Comparison of ENCODE assay signal across 1 cellular context in the genomic region with DNA sequence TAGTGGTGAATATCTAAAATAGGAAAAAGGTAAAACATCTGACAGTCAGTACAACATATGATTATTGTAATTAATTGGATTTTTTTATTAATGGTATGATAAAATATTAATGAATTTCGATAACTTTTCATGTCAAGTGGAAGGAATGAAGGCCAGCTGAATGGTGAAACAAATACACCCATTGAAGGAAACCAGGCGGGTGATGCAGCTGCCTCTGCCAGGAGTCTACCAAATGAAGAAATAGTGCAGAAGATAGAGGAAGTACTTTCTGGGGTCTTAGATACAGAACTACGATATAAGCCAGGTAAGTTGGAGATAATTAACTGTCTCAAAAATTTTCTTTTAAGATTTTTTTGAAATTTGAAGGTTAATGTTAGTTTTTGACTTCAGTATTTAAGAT.
TF ChIP-seq lines count a peak whose summit lies in the region.

No MANE protein-coding gene starts in this region.

TF ChIP-seq in WTC11, 78 proteins besides CTCF, POLR2A, EP300 and RAD21 (continued from another document):
- TF ChIP-seq, protein P1, sequence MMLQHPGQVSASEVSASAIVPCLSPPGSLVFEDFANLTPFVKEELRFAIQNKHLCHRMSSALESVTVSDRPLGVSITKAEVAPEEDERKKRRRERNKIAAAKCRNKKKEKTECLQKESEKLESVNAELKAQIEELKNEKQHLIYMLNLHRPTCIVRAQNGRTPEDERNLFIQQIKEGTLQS (CRISPR knock-in tag; conservative IDR thresholded peaks at IDR 0.05): no peak
- TF ChIP-seq, protein P2, sequence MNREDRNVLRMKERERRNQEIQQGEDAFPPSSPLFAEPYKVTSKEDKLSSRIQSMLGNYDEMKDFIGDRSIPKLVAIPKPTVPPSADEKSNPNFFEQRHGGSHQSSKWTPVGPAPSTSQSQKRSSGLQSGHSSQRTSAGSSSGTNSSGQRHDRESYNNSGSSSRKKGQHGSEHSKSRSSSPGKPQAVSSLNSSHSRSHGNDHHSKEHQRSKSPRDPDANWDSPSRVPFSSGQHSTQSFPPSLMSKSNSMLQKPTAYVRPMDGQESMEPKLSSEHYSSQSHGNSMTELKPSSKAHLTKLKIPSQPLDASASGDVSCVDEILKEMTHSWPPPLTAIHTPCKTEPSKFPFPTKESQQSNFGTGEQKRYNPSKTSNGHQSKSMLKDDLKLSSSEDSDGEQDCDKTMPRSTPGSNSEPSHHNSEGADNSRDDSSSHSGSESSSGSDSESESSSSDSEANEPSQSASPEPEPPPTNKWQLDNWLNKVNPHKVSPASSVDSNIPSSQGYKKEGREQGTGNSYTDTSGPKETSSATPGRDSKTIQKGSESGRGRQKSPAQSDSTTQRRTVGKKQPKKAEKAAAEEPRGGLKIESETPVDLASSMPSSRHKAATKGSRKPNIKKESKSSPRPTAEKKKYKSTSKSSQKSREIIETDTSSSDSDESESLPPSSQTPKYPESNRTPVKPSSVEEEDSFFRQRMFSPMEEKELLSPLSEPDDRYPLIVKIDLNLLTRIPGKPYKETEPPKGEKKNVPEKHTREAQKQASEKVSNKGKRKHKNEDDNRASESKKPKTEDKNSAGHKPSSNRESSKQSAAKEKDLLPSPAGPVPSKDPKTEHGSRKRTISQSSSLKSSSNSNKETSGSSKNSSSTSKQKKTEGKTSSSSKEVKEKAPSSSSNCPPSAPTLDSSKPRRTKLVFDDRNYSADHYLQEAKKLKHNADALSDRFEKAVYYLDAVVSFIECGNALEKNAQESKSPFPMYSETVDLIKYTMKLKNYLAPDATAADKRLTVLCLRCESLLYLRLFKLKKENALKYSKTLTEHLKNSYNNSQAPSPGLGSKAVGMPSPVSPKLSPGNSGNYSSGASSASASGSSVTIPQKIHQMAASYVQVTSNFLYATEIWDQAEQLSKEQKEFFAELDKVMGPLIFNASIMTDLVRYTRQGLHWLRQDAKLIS (CRISPR knock-in tag; IDR thresholded peaks at IDR 0.05; ENCODE audit: borderline replicate concordance): no peak
- TF ChIP-seq JUN (CRISPR knock-in tag; IDR thresholded peaks at IDR 0.05): no peak
- no peak for TF ChIP-seq ZBTB21 (CRISPR knock-in tag; IDR thresholded peaks at IDR 0.05; ENCODE audit: borderline replicate concordance)
- no peak for TF ChIP-seq ESRRA (CRISPR knock-in tag; IDR thresholded peaks at IDR 0.05; ENCODE audit: borderline replicate concordance)
- TF ChIP-seq ZNF416 (CRISPR knock-in tag; IDR thresholded peaks at IDR 0.05): no peak
